In the genomic region with DNA sequence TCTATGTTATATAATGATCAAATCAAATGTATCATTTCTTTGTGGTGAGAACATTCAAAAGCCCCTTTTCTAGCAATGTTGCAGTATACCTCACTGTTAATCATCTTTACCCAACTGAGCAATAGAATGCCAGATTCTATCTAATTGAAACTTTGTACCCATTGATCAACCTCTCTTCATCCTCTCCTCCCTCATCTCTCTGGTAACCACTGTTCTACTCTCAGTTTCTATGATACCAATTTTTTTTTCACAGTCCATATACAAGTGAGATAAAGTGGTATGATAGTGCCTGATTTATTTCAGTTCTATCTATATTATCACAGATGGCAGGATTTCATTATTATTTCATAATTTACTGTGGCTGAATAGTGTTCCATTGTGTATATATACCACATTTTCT, we compare ENCODE assay signal across 30 cellular contexts.
"Had no signal": no experiment of that assay in that cellular context is flagged by ENCODE, and none has a peak within 500 bp of the region (broad histone marks: within the 10 kb centered on the region; RNA-seq: fewer than 3 reads in every experiment).

No MANE protein-coding gene starts in this region.

- H3K27me3 ChIP-seq: SJCRH30 had no signal

- H3K9me3 Mint-ChIP-seq: T-cell had no signal

- H2AFZ ChIP-seq: PC-9 had no signal

- H3K4me1 Mint-ChIP-seq: T-cell had no signal

- H3K36me3 ChIP-seq: SJCRH30 had no signal

- H3K4me3 Mint-ChIP-seq: T-cell had no signal

- H3K27me3 Mint-ChIP-seq: T-cell had no signal

- H3K36me3 Mint-ChIP-seq: T-cell had no signal

- DNase-seq: MM.1S, MV-4-11, NCI-H1092, NCI-H1105, NCI-H1417 treated with DMSO at 0.1 percent for 48 hours, NCI-H1436 treated with DMSO at 0.1 percent for 48 hours, NCI-H1694 treated with DMSO at 0.1 percent for 48 hours, NCI-H187 treated with DMSO at 0.1 percent for 48 hours, NCI-H2029, NCI-H2081, NCI-H2171 treated with DMSO at 0.1 percent for 48 hours, NCI-H2227 treated with DMSO at 0.1 percent for 48 hours, NCI-H345, NCI-H446, NCI-H510A treated with DMSO at 0.1 percent for 48 hours, NCI-H524 treated with DMSO at 0.1 percent for 48 hours, NCI-H526 treated with DMSO at 0.1 percent for 48 hours, NCI-H748 treated with DMSO at 0.1 percent for 48 hours, NCI-H82, PC-9, SHP77, SIG-M5, SJCRH30, T-cell had no signal

- FAIRE-seq: RCC 7860 had no signal

- H3K4me3 ChIP-seq: PC-9, SJCRH30, SK-N-MC had no signal

- ATAC-seq: Panc1, Right ventricle myocardium inferior, SK-N-SH treated with all-trans-retinoic acid at 6 μM for 48 hours, T-cell had no signal

- H3K4me2 ChIP-seq: PC-9 had no signal

- H3K27ac ChIP-seq: PC-9, RWPE1, SJCRH30, SK-N-MC had no signal

- H3K9me3 ChIP-seq: SJCRH30 had no signal

- H3K27ac Mint-ChIP-seq: T-cell had no signal
